22 cellular contexts compared by ENCODE assay signal in the genomic region with DNA sequence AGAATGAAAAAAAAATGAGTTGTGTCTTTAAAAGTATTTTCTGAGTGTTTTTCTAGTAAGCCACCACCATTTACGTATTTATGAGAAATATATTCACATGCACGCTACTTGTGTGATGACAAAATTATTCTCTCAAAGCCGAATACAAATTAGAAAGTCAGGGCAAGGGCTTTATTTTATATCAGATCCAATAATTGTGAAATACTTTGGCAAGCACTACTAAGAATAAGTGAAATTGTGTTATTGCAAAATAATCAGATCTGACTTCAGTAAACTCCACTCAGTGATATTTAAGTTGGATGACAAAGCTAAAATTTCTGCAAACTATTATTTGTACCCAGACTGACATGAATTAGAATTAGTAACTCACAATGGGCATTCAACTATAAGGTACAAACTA.
DNase-seq lines count a peak whose midpoint lies in the region; ATAC-seq and TF ChIP-seq lines count a peak whose summit lies in the region.
"Had no signal": no experiment of that assay in that cellular context is flagged by ENCODE, and none has a peak within 500 bp of the region (broad histone marks: within the 10 kb centered on the region; RNA-seq: fewer than 3 reads in every experiment).

No MANE protein-coding gene starts in this region.

- no peaks in the 10 kb centered on the region for H3K9me3 Mint-ChIP-seq in endothelial cell (ENCODE audit: unreplicated experiment)
- H3K9me3 Mint-ChIP-seq: HFFc6, nephron had no signal

- H3K4me3 Mint-ChIP-seq in endothelial cell (ENCODE audit: unreplicated experiment), result no peak overlapping the region
- H3K4me3 Mint-ChIP-seq: CD8-positive, alpha-beta T cell; HFFc6; nephron had no signal

- no peak for TF ChIP-seq CTCF in AG10803 (conservative IDR thresholded peaks at IDR 0.05; ENCODE audit: low read length)
- no peak for TF ChIP-seq CTCF in fibroblast of pulmonary artery (IDR thresholded peaks at IDR 0.05; ENCODE audit: low read length, missing control alignments)
- TF ChIP-seq CTCF in omental fat pad (IDR thresholded peaks at IDR 0.05), result no peak
- no peak for TF ChIP-seq CTCF in endothelial cell (IDR thresholded peaks at IDR 0.05; ENCODE audit: unreplicated experiment)

- no peak overlapping the region for H3K4me3 ChIP-seq in AG10803 (ENCODE audit: low read length)
- H3K4me3 ChIP-seq in fibroblast of pulmonary artery (replicated peaks; ENCODE audit: low read depth, low read length), result no peak overlapping the region
- H3K4me3 ChIP-seq: mucosa of descending colon, sigmoid colon, transverse colon had no signal

- no peaks in the 10 kb centered on the region for H3K36me3 Mint-ChIP-seq in endothelial cell (ENCODE audit: low read depth, unreplicated experiment)
- H3K36me3 Mint-ChIP-seq: CD8-positive, alpha-beta T cell had no signal

- peaks cover 5% of the 10 kb centered on the region for H3K4me1 Mint-ChIP-seq in endothelial cell (ENCODE audit: unreplicated experiment)

- peak; percentile 80 for DNase-seq in AG10803 (ENCODE audit: low read depth)
- DNase-seq in LHCN-M2 (ENCODE audit: low read depth), result peak; percentile 8
- peak; percentile 66 for DNase-seq in fibroblast of pulmonary artery (ENCODE audit: low read depth)
- no peak for DNase-seq in omental fat pad (ENCODE audit: low spot score)
- DNase-seq in GF-D8 (lab: John Stamatoyannopoulos, UW), result no peak
- DNase-seq in endothelial cell (ENCODE audit: low spot score), result no peak
- DNase-seq: activated CD4-positive, alpha-beta T cell treated with anti-CD3 and anti-CD28 coated beads for 48 hours; activated naive CD4-positive, alpha-beta T cell; activated T-cell treated with anti-CD3 and anti-CD28 coated beads, Interleukin-2, amount 50 U/mL, for 48 hours; CD8-positive, alpha-beta T cell; dermis blood vessel endothelial cell; HFFc6; KBM-7; mucosa of descending colon; MV-4-11; NCI-H69; sigmoid colon; T-helper 2 cell; transverse colon had no signal

- ATAC-seq in omental fat pad (ENCODE audit: low FRiP score), result peak; percentile 26
- no peak for ATAC-seq in GM19397 (IDR thresholded peaks at IDR 0.05; ENCODE audit: unreplicated experiment)
- ATAC-seq in HG03175 (IDR thresholded peaks at IDR 0.05; ENCODE audit: unreplicated experiment), result no peak
- ATAC-seq: CD8-positive, alpha-beta T cell; mucosa of descending colon had no signal

- H3K27me3 Mint-ChIP-seq in endothelial cell (ENCODE audit: unreplicated experiment), result no peaks in the 10 kb centered on the region

- no peak overlapping the region for H3K27ac Mint-ChIP-seq in endothelial cell (ENCODE audit: unreplicated experiment)
- H3K27ac Mint-ChIP-seq: CD8-positive, alpha-beta T cell; HFFc6; nephron had no signal

Comparison
In these comparisons a context has a peak if more than half of its experiments do, and no peak if none do; other contexts are left out.
1. DNase-seq: peak in AG10803 (single experiment), LHCN-M2 (single experiment) and fibroblast of pulmonary artery (single experiment); none in omental fat pad (single experiment), GF-D8 (single experiment) and endothelial cell (single experiment).